Comparison of ENCODE assay signal across 29 cellular contexts in genomic region chr9:12230708-12231107, GRCh38.
DNase-seq lines count a peak whose midpoint lies in the region; ATAC-seq and TF ChIP-seq lines count a peak whose summit lies in the region.
"Had no signal": no experiment of that assay in that cellular context is flagged by ENCODE, and none has a peak within 500 bp of the region (broad histone marks: within the 10 kb centered on the region; RNA-seq: fewer than 3 reads in every experiment).

No MANE protein-coding gene starts in this region.

- H3K9me3 ChIP-seq in MM.1S (replicated peaks; ENCODE audit: insufficient read depth, low read length), result no peaks in the 10 kb centered on the region
- H3K9me3 ChIP-seq: ascending aorta, SJSA1 had no signal

- H3K36me3 Mint-ChIP-seq in activated T-helper 1 cell treated with anti-CD3 and anti-CD28 coated beads, Interleukin-12 subunit alpha, Interleukin-12 subunit beta, Interleukin-2, Interleukin-4 antibody, amounts not matched to agents 30 ng/mL and 10 ng/mL and 1 ng/mL, durations not matched to agents 14 hours and 24 hours and 36 hours (ENCODE audit: low read depth), result no peaks in the 10 kb centered on the region
- H3K36me3 Mint-ChIP-seq: stimulated activated memory B cell treated with anti-CD40 and anti-IgM and Interleukin-4, amounts not matched to agents 10 μg/mL and 1 μg/mL and 100 μg/mL, for 72 hours had no signal

- no peaks in the 10 kb centered on the region for H3K9me2 ChIP-seq in MM.1S (replicated peaks; ENCODE audit: insufficient read depth, low read length)

- no peaks in the 10 kb centered on the region for H3K27me3 ChIP-seq in MM.1S (replicated peaks; ENCODE audit: insufficient read depth, low read length)
- H3K27me3 ChIP-seq: ascending aorta, cardiac muscle cell, gastroesophageal sphincter, SJSA1 had no signal

- no peaks in the 10 kb centered on the region for H3K4me1 ChIP-seq in MM.1S (ENCODE audit: low read length)
- H3K4me1 ChIP-seq: ascending aorta, gastroesophageal sphincter, SJSA1 had no signal

- H3K4me3 ChIP-seq in MM.1S (ENCODE audit: low read length), result peak overlapping the region; percentile 15; the same call in 1 of the 2 replicates
- H3K4me3 ChIP-seq: ascending aorta, cardiac muscle cell, gastroesophageal sphincter, SJSA1 had no signal

- H3K4me2 ChIP-seq in MM.1S (ENCODE audit: low read depth, low read length), result peak overlapping the region; percentile 39; the same call in 1 of the 2 replicates

- DNase-seq in MM.1S, result peak; percentile 39
- DNase-seq in globus pallidus (ENCODE audit: low spot score), result no peak
- no peak for DNase-seq in activated T-helper 1 cell treated with anti-CD3 and anti-CD28 coated beads, Interleukin-12 subunit alpha, Interleukin-12 subunit beta, Interleukin-2, Interleukin-4 antibody, amounts not matched to agents 30 ng/mL and 10 ng/mL and 1 ng/mL, durations not matched to agents 14 hours and 24 hours and 36 hours (ENCODE audit: low spot score)
- DNase-seq in activated effector memory CD4-positive, alpha-beta T cell treated with anti-CD3 and anti-CD28 coated beads, Interleukin-2, amount 50 U/mL, for 16 hours, result no peak
- DNase-seq: activated CD4-positive, alpha-beta T cell treated with anti-CD3 and anti-CD28 coated beads, Interleukin-2, amount 10 ng/mL, durations not matched to agents 24 days and 14 days; activated CD8-positive, alpha-beta memory T cell treated with anti-CD3 and anti-CD28 coated beads for 24 hours; activated gamma-delta T cell treated with Interleukin-2 at 50 U/mL for 16 hours; COR-L47; DMS53; effector CD8-positive, alpha-beta T cell; immature natural killer cell; Karpas-422; left cardiac atrium; mammary epithelial cell; NCI-H2107; NCI-H446 treated with DMSO at 0.1 percent for 48 hours; nephron progenitor cell; substantia nigra had no signal

- H3K36me3 ChIP-seq in MM.1S (replicated peaks; ENCODE audit: insufficient read depth, low read length), result no peaks in the 10 kb centered on the region
- H3K36me3 ChIP-seq: ascending aorta, cardiac muscle cell, gastroesophageal sphincter, SJSA1 had no signal

- H3K4me1 Mint-ChIP-seq in activated T-helper 1 cell treated with anti-CD3 and anti-CD28 coated beads, Interleukin-12 subunit alpha, Interleukin-12 subunit beta, Interleukin-2, Interleukin-4 antibody, amounts not matched to agents 30 ng/mL and 10 ng/mL and 1 ng/mL, durations not matched to agents 14 hours and 24 hours and 36 hours (ENCODE audit: low read depth), result no peaks in the 10 kb centered on the region
- H3K4me1 Mint-ChIP-seq: activated CD4-positive, alpha-beta T cell treated with anti-CD3 and anti-CD28 coated beads, Interleukin-2, amount 10 ng/mL, durations not matched to agents 24 days and 14 days; immature natural killer cell; nephron progenitor cell; stimulated activated memory B cell treated with anti-CD40 and anti-IgM and Interleukin-4, amounts not matched to agents 10 μg/mL and 1 μg/mL and 100 μg/mL, for 72 hours had no signal

- TF ChIP-seq CTCF in MM.1S (IDR thresholded peaks at IDR 0.05; ENCODE audit: low read length), result no peak

- no peak overlapping the region for H3K4me3 Mint-ChIP-seq in activated T-helper 1 cell treated with anti-CD3 and anti-CD28 coated beads, Interleukin-12 subunit alpha, Interleukin-12 subunit beta, Interleukin-2, Interleukin-4 antibody, amounts not matched to agents 30 ng/mL and 10 ng/mL and 1 ng/mL, durations not matched to agents 14 hours and 24 hours and 36 hours
- H3K4me3 Mint-ChIP-seq: activated CD4-positive, alpha-beta T cell treated with anti-CD3 and anti-CD28 coated beads, Interleukin-2, amount 10 ng/mL, durations not matched to agents 24 days and 14 days; nephron progenitor cell; stimulated activated memory B cell treated with anti-CD40 and anti-IgM and Interleukin-4, amounts not matched to agents 10 μg/mL and 1 μg/mL and 100 μg/mL, for 72 hours had no signal

- peaks cover 32% of the 10 kb centered on the region for H3K9me3 Mint-ChIP-seq in activated T-helper 1 cell treated with anti-CD3 and anti-CD28 coated beads, Interleukin-12 subunit alpha, Interleukin-12 subunit beta, Interleukin-2, Interleukin-4 antibody, amounts not matched to agents 30 ng/mL and 10 ng/mL and 1 ng/mL, durations not matched to agents 14 hours and 24 hours and 36 hours

- peak overlapping the region; percentile 45; the same call in 1 of the 2 replicates for H2AFZ ChIP-seq in MM.1S (ENCODE audit: low read length)

- no peak overlapping the region for H3K9ac ChIP-seq in MM.1S (ENCODE audit: low read length)

- H3K27me3 Mint-ChIP-seq in activated T-helper 1 cell treated with anti-CD3 and anti-CD28 coated beads, Interleukin-12 subunit alpha, Interleukin-12 subunit beta, Interleukin-2, Interleukin-4 antibody, amounts not matched to agents 30 ng/mL and 10 ng/mL and 1 ng/mL, durations not matched to agents 14 hours and 24 hours and 36 hours (ENCODE audit: insufficient read depth), result no peaks in the 10 kb centered on the region
- H3K27me3 Mint-ChIP-seq: activated CD4-positive, alpha-beta T cell treated with anti-CD3 and anti-CD28 coated beads, Interleukin-2, amount 10 ng/mL, durations not matched to agents 24 days and 14 days; stimulated activated memory B cell treated with anti-CD40 and anti-IgM and Interleukin-4, amounts not matched to agents 10 μg/mL and 1 μg/mL and 100 μg/mL, for 72 hours had no signal

- no peaks in the 10 kb centered on the region for H4K20me1 ChIP-seq in MM.1S (ENCODE audit: insufficient read depth, low read length)

- intact Hi-C loops in activated T-helper 1 cell treated with anti-CD3 and anti-CD28 coated beads, Interleukin-12 subunit alpha, Interleukin-12 subunit beta, Interleukin-2, Interleukin-4 antibody, amounts not matched to agents 30 ng/mL and 10 ng/mL and 1 ng/mL, durations not matched to agents 14 hours and 24 hours and 36 hours (cut with micrococcal nuclease), result no loop called here

- H3K27ac Mint-ChIP-seq in activated T-helper 1 cell treated with anti-CD3 and anti-CD28 coated beads, Interleukin-12 subunit alpha, Interleukin-12 subunit beta, Interleukin-2, Interleukin-4 antibody, amounts not matched to agents 30 ng/mL and 10 ng/mL and 1 ng/mL, durations not matched to agents 14 hours and 24 hours and 36 hours, result no peak overlapping the region
- H3K27ac Mint-ChIP-seq: activated CD4-positive, alpha-beta T cell treated with anti-CD3 and anti-CD28 coated beads, Interleukin-2, amount 10 ng/mL, durations not matched to agents 24 days and 14 days; immature natural killer cell; nephron progenitor cell; stimulated activated memory B cell treated with anti-CD40 and anti-IgM and Interleukin-4, amounts not matched to agents 10 μg/mL and 1 μg/mL and 100 μg/mL, for 72 hours had no signal

- ATAC-seq in GM19043 (IDR thresholded peaks at IDR 0.05; ENCODE audit: low read depth, unreplicated experiment) (peak; percentile 47), HG02759 (IDR thresholded peaks at IDR 0.05; ENCODE audit: unreplicated experiment) (peak; percentile 42), HG02970 (IDR thresholded peaks at IDR 0.05; ENCODE audit: low FRiP score, unreplicated experiment) (no peak)
- ATAC-seq: gastroesophageal sphincter; HepG2; left cardiac atrium; stimulated activated memory B cell treated with anti-CD40 and anti-IgM and Interleukin-4, amounts not matched to agents 10 μg/mL and 1 μg/mL and 100 μg/mL, for 72 hours had no signal

- no peaks in the 10 kb centered on the region for H3F3A ChIP-seq in MM.1S (ENCODE audit: insufficient read depth, low read length)

- no peaks in the 10 kb centered on the region for H3K79me2 ChIP-seq in MM.1S (ENCODE audit: low read length)

- H3K27ac ChIP-seq in MM.1S (ENCODE audit: low read length), result 0 out of 2 replicates have a peak overlapping the region, but pooled peaks have one; percentile 21
- H3K27ac ChIP-seq: ascending aorta, C4-2B, cardiac muscle cell, gastroesophageal sphincter, RWPE1, SJSA1 had no signal
